Comparison of ENCODE assay signal across 36 cellular contexts in genomic region chr16:81116285-81116684, GRCh38.
"Had no signal": no experiment of that assay in that cellular context is flagged by ENCODE, and none has a peak within 500 bp of the region (broad histone marks: within the 10 kb centered on the region; RNA-seq: fewer than 3 reads in every experiment).

No MANE protein-coding gene starts in this region.

- H3K9me3 ChIP-seq: adrenal gland, body of pancreas, breast epithelium had no signal

- DNase-seq: activated B cell treated with CpG ODN at 0.5 μM for 24 hours; activated CD4-positive, alpha-beta memory T cell treated with anti-CD3 and anti-CD28 coated beads for 36 hours; activated CD4-positive, alpha-beta T cell treated with anti-CD3 and anti-CD28 coated beads for 4 hours; activated CD4-positive, alpha-beta T cell treated with anti-CD3 and anti-CD28 coated beads, Interleukin-2, amount 10 ng/mL, durations not matched to agents 24 days and 14 days; activated CD4-positive, alpha-beta T cell treated with anti-CD3 and anti-CD28 coated beads, Interleukin-2, amount 50 U/mL, for 1 hour; activated CD4-positive, alpha-beta T cell treated with anti-CD3 and anti-CD28 coated beads, Interleukin-2, amount 50 U/mL, for 4 hours; activated CD4-positive, CD25-positive, alpha-beta regulatory T cell treated with anti-CD3 and anti-CD28 coated beads, Interleukin-2, amount 50 U/mL, for 72 hours; activated CD8-positive, alpha-beta memory T cell treated with anti-CD3 and anti-CD28 coated beads, Interleukin-2, amount 50 U/mL, for 4 hours; activated CD8-positive, alpha-beta T cell treated with anti-CD3 and anti-CD28 coated beads for 36 hours; activated effector memory CD4-positive, alpha-beta T cell treated with anti-CD3 and anti-CD28 coated beads, Interleukin-2, amount 50 U/mL, for 16 hours; activated gamma-delta T cell treated with Interleukin-2 at 50 U/mL for 16 hours; activated naive CD4-positive, alpha-beta T cell; activated naive CD4-positive, alpha-beta T cell treated with anti-CD3 and anti-CD28 coated beads for 36 hours; activated naive CD4-positive, alpha-beta T cell treated with anti-CD3 and anti-CD28 coated beads, Interleukin-2, amount 50 U/mL, for 16 hours; activated naive CD8-positive, alpha-beta T cell treated with anti-CD3 and anti-CD28 coated beads for 36 hours; activated T-cell treated with anti-CD3 and anti-CD28 coated beads for 4 hours; activated T-cell treated with anti-CD3 and anti-CD28 coated beads, Interleukin-2, amount 50 U/mL, for 1 hour; activated T-cell treated with anti-CD3 and anti-CD28 coated beads, Interleukin-2, amount 50 U/mL, for 4 hours; activated T-cell treated with anti-CD3 and anti-CD28 coated beads, Interleukin-2, amount 50 U/mL, for 72 hours; adrenal gland; amniotic stem cell; aorta; body of pancreas; brain microvascular endothelial cell; central memory CD4-positive, alpha-beta T cell; T-helper 2 cell; T-helper 9 cell had no signal

- H3K36me3 ChIP-seq: adrenal gland, brain microvascular endothelial cell, breast epithelium had no signal

- H3K27me3 ChIP-seq: adrenal gland, body of pancreas, brain microvascular endothelial cell, breast epithelium had no signal

- H3K4me3 ChIP-seq: adrenal gland, body of pancreas, breast epithelium had no signal

- H3K9me3 Mint-ChIP-seq: activated B cell treated with CpG ODN at 0.5 μM for 24 hours; activated CD4-positive, alpha-beta memory T cell treated with anti-CD3 and anti-CD28 coated beads for 36 hours; activated CD4-positive, alpha-beta T cell treated with anti-CD3 and anti-CD28 coated beads, Interleukin-2, amount 10 ng/mL, durations not matched to agents 24 days and 14 days; activated CD8-positive, alpha-beta T cell treated with anti-CD3 and anti-CD28 coated beads for 36 hours; activated naive CD4-positive, alpha-beta T cell treated with anti-CD3 and anti-CD28 coated beads for 36 hours; activated naive CD4-positive, alpha-beta T cell treated with anti-CD3 and anti-CD28 coated beads, Interleukin-2, amount 50 U/mL, for 72 hours; activated naive CD8-positive, alpha-beta T cell treated with anti-CD3 and anti-CD28 coated beads for 36 hours; activated T-cell treated with anti-CD3 and anti-CD28 coated beads, Interleukin-2, amount 50 U/mL, for 4 hours; activated T-cell treated with anti-CD3 and anti-CD28 coated beads, Interleukin-2, amount 50 U/mL, for 72 hours; activated T-helper 1 cell treated with anti-CD3 and anti-CD28 coated beads, Interleukin-12 subunit alpha, Interleukin-12 subunit beta, Interleukin-2, Interleukin-4 antibody, amounts not matched to agents 30 ng/mL and 10 ng/mL and 1 ng/mL, durations not matched to agents 14 hours and 24 hours and 36 hours; activated T-helper 17 cell treated with anti-CD3 and anti-CD28 coated beads, Interleukin-2, amount 50 U/mL, for 72 hours; T-helper 2 cell treated with Interferon-gamma antibody and Interleukin-4, amounts not matched to agents 5 μg/mL and 100 μg/mL, for 36 hours had no signal

- H3K27ac ChIP-seq: adrenal gland, body of pancreas, brain microvascular endothelial cell, breast epithelium, VCaP had no signal

- H3K4me1 Mint-ChIP-seq: activated B cell treated with CpG ODN at 0.5 μM for 24 hours; activated CD4-positive, alpha-beta T cell treated with anti-CD3 and anti-CD28 coated beads, Interleukin-2, amount 10 ng/mL, durations not matched to agents 24 days and 14 days; activated naive CD8-positive, alpha-beta T cell treated with anti-CD3 and anti-CD28 coated beads for 36 hours; activated T-helper 17 cell treated with anti-CD3 and anti-CD28 coated beads, Interleukin-2, amount 50 U/mL, for 72 hours had no signal

- FAIRE-seq: astrocyte, colon, TTC549 had no signal

- H3K27me3 Mint-ChIP-seq: activated B cell treated with CpG ODN at 0.5 μM for 24 hours had no signal

- ATAC-seq: activated CD8-positive, alpha-beta T cell treated with anti-CD3 and anti-CD28 coated beads for 36 hours; activated T-cell treated with anti-CD3 and anti-CD28 coated beads, Interleukin-2, amount 50 U/mL, for 4 hours; activated T-cell treated with anti-CD3 and anti-CD28 coated beads, Interleukin-2, amount 50 U/mL, for 72 hours; activated T-helper 17 cell treated with anti-CD3 and anti-CD28 coated beads, Interleukin-2, amount 50 U/mL, for 72 hours; body of pancreas had no signal

- H3K4me3 Mint-ChIP-seq: activated B cell treated with CpG ODN at 0.5 μM for 24 hours; activated CD4-positive, alpha-beta memory T cell treated with anti-CD3 and anti-CD28 coated beads for 36 hours; activated CD4-positive, alpha-beta T cell treated with anti-CD3 and anti-CD28 coated beads, Interleukin-2, amount 10 ng/mL, durations not matched to agents 24 days and 14 days; activated CD8-positive, alpha-beta T cell treated with anti-CD3 and anti-CD28 coated beads for 36 hours; activated naive CD4-positive, alpha-beta T cell treated with anti-CD3 and anti-CD28 coated beads for 36 hours; activated naive CD8-positive, alpha-beta T cell treated with anti-CD3 and anti-CD28 coated beads for 36 hours; activated T-cell treated with anti-CD3 and anti-CD28 coated beads, Interleukin-2, amount 50 U/mL, for 4 hours; activated T-cell treated with anti-CD3 and anti-CD28 coated beads, Interleukin-2, amount 50 U/mL, for 72 hours; activated T-helper 1 cell treated with anti-CD3 and anti-CD28 coated beads, Interleukin-12 subunit alpha, Interleukin-12 subunit beta, Interleukin-2, Interleukin-4 antibody, amounts not matched to agents 30 ng/mL and 10 ng/mL and 1 ng/mL, durations not matched to agents 14 hours and 24 hours and 36 hours; activated T-helper 17 cell treated with anti-CD3 and anti-CD28 coated beads, Interleukin-2, amount 50 U/mL, for 72 hours; T-helper 2 cell treated with Interferon-gamma antibody and Interleukin-4, amounts not matched to agents 5 μg/mL and 100 μg/mL, for 36 hours had no signal

- H3K27ac Mint-ChIP-seq: activated B cell treated with CpG ODN at 0.5 μM for 24 hours; activated CD4-positive, alpha-beta memory T cell treated with anti-CD3 and anti-CD28 coated beads for 36 hours; activated CD4-positive, alpha-beta T cell treated with anti-CD3 and anti-CD28 coated beads, Interleukin-2, amount 10 ng/mL, durations not matched to agents 24 days and 14 days; activated CD8-positive, alpha-beta T cell treated with anti-CD3 and anti-CD28 coated beads for 36 hours; activated naive CD4-positive, alpha-beta T cell treated with anti-CD3 and anti-CD28 coated beads for 36 hours; activated naive CD4-positive, alpha-beta T cell treated with anti-CD3 and anti-CD28 coated beads, Interleukin-2, amount 50 U/mL, for 72 hours; activated naive CD8-positive, alpha-beta T cell treated with anti-CD3 and anti-CD28 coated beads for 36 hours; activated T-cell treated with anti-CD3 and anti-CD28 coated beads, Interleukin-2, amount 50 U/mL, for 72 hours; activated T-helper 1 cell treated with anti-CD3 and anti-CD28 coated beads, Interleukin-12 subunit alpha, Interleukin-12 subunit beta, Interleukin-2, Interleukin-4 antibody, amounts not matched to agents 30 ng/mL and 10 ng/mL and 1 ng/mL, durations not matched to agents 14 hours and 24 hours and 36 hours; activated T-helper 17 cell treated with anti-CD3 and anti-CD28 coated beads, Interleukin-2, amount 50 U/mL, for 72 hours; T-helper 2 cell treated with Interferon-gamma antibody and Interleukin-4, amounts not matched to agents 5 μg/mL and 100 μg/mL, for 36 hours had no signal

- H3K4me1 ChIP-seq: adrenal gland, body of pancreas, breast epithelium had no signal

- H3K36me3 Mint-ChIP-seq: activated CD4-positive, alpha-beta memory T cell treated with anti-CD3 and anti-CD28 coated beads for 36 hours; activated naive CD4-positive, alpha-beta T cell treated with anti-CD3 and anti-CD28 coated beads, Interleukin-2, amount 50 U/mL, for 72 hours; activated naive CD8-positive, alpha-beta T cell treated with anti-CD3 and anti-CD28 coated beads for 36 hours had no signal
